ENCODE assay signal across 15 cellular contexts in the genomic region with DNA sequence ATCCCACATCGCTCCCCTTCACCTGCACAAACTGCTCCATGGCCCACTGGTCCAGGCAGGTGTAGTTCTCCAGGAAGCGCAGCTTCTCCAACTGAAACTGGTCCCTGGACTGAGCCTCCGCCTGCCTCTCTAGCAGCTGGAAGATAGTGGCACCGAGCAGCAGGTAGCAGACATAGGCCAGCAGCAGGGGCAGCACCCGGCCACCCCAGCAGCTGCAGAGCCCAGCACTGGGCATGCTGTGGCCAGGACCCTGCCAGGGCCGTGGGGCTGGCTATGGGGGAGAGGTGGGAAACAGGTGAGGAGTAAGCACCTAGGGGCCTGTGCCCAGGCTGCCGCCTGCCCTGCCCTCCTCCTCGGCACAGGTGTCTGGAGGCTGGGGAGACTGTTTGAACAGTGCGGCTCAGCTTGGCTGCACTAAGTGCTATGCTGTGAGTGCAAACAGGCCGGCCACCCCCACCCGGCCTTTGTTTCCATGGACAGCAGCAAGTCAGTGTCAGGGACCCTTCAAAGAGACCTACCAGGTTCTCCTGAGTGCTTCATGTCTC. TPM values are rescaled to one million over a fixed set of nuclear protein-coding genes. Genes with fewer than 3 reads are reported as not detected.
"Had no signal": no experiment of that assay in that cellular context is flagged by ENCODE, and none has a peak within 500 bp of the region (broad histone marks: within the 10 kb centered on the region; RNA-seq: fewer than 3 reads in every experiment).

A gene (minus strand): TSS at position 397 of the 545 bp plus-strand sequence. CDS start 162 bp downstream, at position 235.

- H3K27me3 ChIP-seq: breast epithelium had no signal

- H3K9me3 ChIP-seq: breast epithelium, neutrophil had no signal

- H3K36me3 ChIP-seq: breast epithelium, esophagus muscularis mucosa, neutrophil had no signal

- H3K27ac ChIP-seq: breast epithelium, esophagus muscularis mucosa, neutrophil had no signal

- DNase-seq: activated CD4-positive, alpha-beta T cell treated with anti-CD3 and anti-CD28 coated beads for 4 hours; activated CD8-positive, alpha-beta memory T cell treated with anti-CD3 and anti-CD28 coated beads, Interleukin-2, amount 50 U/mL, for 48 hours; activated CD8-positive, alpha-beta T cell treated with anti-CD3 and anti-CD28 coated beads, Interleukin-2, amount 10 ng/mL, durations not matched to agents 7 days and 5 days; activated naive CD8-positive, alpha-beta T cell treated with anti-CD3 and anti-CD28 coated beads, Interleukin-2, amount 10 ng/mL, durations not matched to agents 7 days and 5 days; anterior cingulate cortex; left cardiac atrium; naive thymus-derived CD4-positive, alpha-beta T cell; right cardiac atrium; small intestine; substantia nigra; trophoblast cell had no signal

- H3K4me3 ChIP-seq: breast epithelium, esophagus muscularis mucosa, lung had no signal

- H3K4me1 ChIP-seq: breast epithelium, esophagus muscularis mucosa had no signal

RNA-seq across cellular contexts. Expression of the gene that starts here (rescaled TPM):
- polyA plus RNA-seq: lung; naive thymus-derived CD4-positive, alpha-beta T cell; right cardiac atrium had no signal
